ENCODE assay signal across 2 cellular contexts in genomic region chr9:95297316-95297715, GRCh38.
TF ChIP-seq lines count a peak whose summit lies in the region.

No MANE protein-coding gene starts in this region.

TF ChIP-seq in GM23338, 12 proteins besides CTCF, POLR2A, EP300 and RAD21:
- TF ChIP-seq JUNB (IDR thresholded peaks at IDR 0.05; ENCODE audit: unreplicated experiment): no peak
- TF ChIP-seq ETS1 (IDR thresholded peaks at IDR 0.05): no peak
- TF ChIP-seq REST (IDR thresholded peaks at IDR 0.05; ENCODE audit: unreplicated experiment): no peak
- no peak for TF ChIP-seq CREB1 (CRISPR knock-in tag; IDR thresholded peaks at IDR 0.05; ENCODE audit: low read depth)
- no peak for TF ChIP-seq EZH2phosphoT487 (IDR thresholded peaks at IDR 0.05; ENCODE audit: unreplicated experiment)
- no peak for TF ChIP-seq ZNF331 (CRISPR knock-in tag; IDR thresholded peaks at IDR 0.05; ENCODE audit: low read depth)
- no peak for TF ChIP-seq ZNF114 (CRISPR knock-in tag; IDR thresholded peaks at IDR 0.05)
- TF ChIP-seq STAT1 (IDR thresholded peaks at IDR 0.05; ENCODE audit: unreplicated experiment): no peak
- no peak for TF ChIP-seq NANOG (IDR thresholded peaks at IDR 0.05; ENCODE audit: borderline replicate concordance)
- TF ChIP-seq EZH2 (IDR thresholded peaks at IDR 0.05; ENCODE audit: low read depth, unreplicated experiment): no peak
- no peak for TF ChIP-seq POLR2AphosphoS5 (IDR thresholded peaks at IDR 0.05; ENCODE audit: low read depth)
- TF ChIP-seq ZNF462 (CRISPR knock-in tag; IDR thresholded peaks at IDR 0.05): no peak

TF ChIP-seq in IMR-90, 13 proteins besides CTCF, POLR2A, EP300 and RAD21:
- TF ChIP-seq BHLHE40 (IDR thresholded peaks at IDR 0.05; ENCODE audit: low read depth, low read length) (no peak), ELK1 (IDR thresholded peaks at IDR 0.05; ENCODE audit: borderline replicate concordance, low read depth, low read length) (no peak), USF2 (IDR thresholded peaks at IDR 0.05; ENCODE audit: low read depth, low read length) (no peak), RCOR1 (IDR thresholded peaks at IDR 0.05; ENCODE audit: insufficient replicate concordance, low read length) (no peak), SMC3 (IDR thresholded peaks at IDR 0.05; ENCODE audit: low read depth, low read length) (no peak), CHD1 (IDR thresholded peaks at IDR 0.05; ENCODE audit: low read depth, low read length) (no peak), MXI1 (IDR thresholded peaks at IDR 0.05; ENCODE audit: borderline replicate concordance, low read depth, low read length) (no peak), CEBPB (IDR thresholded peaks at IDR 0.05; ENCODE audit: low read depth, low read length) (no peak), MAFK (IDR thresholded peaks at IDR 0.05; ENCODE audit: low read depth, low read length) (no peak), RFX5 (IDR thresholded peaks at IDR 0.05; ENCODE audit: low read depth, low read length) (no peak), MAZ (IDR thresholded peaks at IDR 0.05; ENCODE audit: borderline replicate concordance, low read depth, low read length) (no peak)
